In the genomic region with DNA sequence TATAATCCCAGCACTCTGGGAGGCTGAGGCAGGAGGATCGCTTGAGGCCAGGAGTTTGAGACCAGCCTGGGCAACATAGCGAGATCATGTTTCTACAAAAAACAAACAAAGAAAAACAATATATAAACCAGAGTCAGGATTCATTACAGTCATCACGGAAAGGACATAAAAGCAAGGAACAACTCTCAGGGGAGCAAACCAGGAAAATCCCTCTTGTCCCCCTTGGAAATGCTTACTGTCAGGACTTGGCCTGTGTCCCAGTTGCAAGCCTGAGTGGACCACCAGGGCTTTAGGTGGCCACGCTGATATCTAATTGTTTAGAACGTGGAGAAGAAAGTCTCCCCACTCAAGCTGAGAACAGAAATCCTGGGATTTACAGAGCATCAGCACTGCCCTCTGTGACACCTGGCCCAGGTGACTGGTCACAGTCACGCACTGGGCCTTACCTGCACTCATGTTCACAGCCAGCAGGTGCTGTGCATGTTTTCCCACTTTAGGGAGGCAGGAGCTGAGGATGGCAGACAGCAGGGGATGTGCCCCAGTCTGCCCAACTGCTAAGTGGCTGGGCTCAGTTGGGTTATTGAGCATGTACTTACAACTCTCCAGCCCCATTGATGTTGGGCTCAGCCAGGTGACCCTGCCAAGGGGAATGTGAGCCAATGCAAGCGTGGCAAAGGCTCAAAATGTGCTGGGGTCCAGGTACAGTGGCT, we compare ENCODE assay signal across 24 cellular contexts.
A peak's percentile ranks its signal among the peaks of the same experiment; 100 is the strongest.
DNase-seq lines count a peak whose midpoint lies in the region; ATAC-seq lines count a peak whose summit lies in the region.
"Had no signal": no experiment of that assay in that cellular context is flagged by ENCODE, and none has a peak within 500 bp of the region (broad histone marks: within the 10 kb centered on the region; RNA-seq: fewer than 3 reads in every experiment).

No MANE protein-coding gene starts in this region.

- no peak for ATAC-seq in GM19324 (IDR thresholded peaks at IDR 0.05; ENCODE audit: low FRiP score, unreplicated experiment)
- ATAC-seq: SK-N-SH treated with all-trans-retinoic acid at 6 μM for 48 hours had no signal

- H3K27ac ChIP-seq in SJSA1, result peak overlapping the region; percentile 89
- H3K27ac ChIP-seq: 22Rv1, BLaER1, KMS-11, RWPE1 had no signal

- peaks cover 10% of the 10 kb centered on the region; the same call in 1 of the 2 replicates for H3K9me3 ChIP-seq in SJSA1 (replicated peaks)

- DNase-seq in DMS53 (lab: John Stamatoyannopoulos, UW) (peak; percentile 38), DMS53 treated with DMSO at 0.1 percent for 48 hours (lab: John Stamatoyannopoulos, UW; ENCODE audit: unreplicated experiment) (no peak), DMS79 (lab: John Stamatoyannopoulos, UW) (peak; percentile 47), NCI-H2029 (lab: John Stamatoyannopoulos, UW) (peak; percentile 54), SJSA1 (ENCODE audit: low read depth in 1 of 2, low spot score in 2 of 2) (peak; percentile 74 to 77), DMS 273 (lab: John Stamatoyannopoulos, UW; ENCODE audit: unreplicated experiment) (no peak)
- no peak for DNase-seq in central memory CD4-positive, alpha-beta T cell
- DNase-seq: ACHN; CD4-positive, alpha-beta memory T cell; DMS153; H7; IMR-90; NCI-H1436; NCI-H1930; NCI-H446; NCI-H526; NK-92 treated with Interleukin-12 subunit alpha and Interleukin-12 subunit beta, amount 100 ng/mL, for 24 hours; SHP77 treated with DMSO at 0.1 percent for 48 hours had no signal

- H3K27me3 ChIP-seq in SJSA1 (replicated peaks), result no peaks in the 10 kb centered on the region
- H3K27me3 ChIP-seq: BLaER1 had no signal

- H3K4me3 ChIP-seq in SJSA1, result no peak overlapping the region
- H3K4me3 ChIP-seq: BLaER1 had no signal

- peaks cover 72% of the 10 kb centered on the region for H3K4me1 ChIP-seq in SJSA1 (replicated peaks)

- H3K36me3 ChIP-seq in SJSA1, result no peaks in the 10 kb centered on the region
- H3K36me3 ChIP-seq: BLaER1 had no signal

Comparison
In these comparisons a context has a peak if more than half of its experiments do, and no peak if none do; other contexts are left out.
1. DNase-seq: peak in DMS53 (single experiment), DMS79 (single experiment), NCI-H2029 (single experiment) and SJSA1 (2 of 2); none in DMS53 treated with DMSO at 0.1 percent for 48 hours (single experiment), central memory CD4-positive, alpha-beta T cell (single experiment) and DMS 273 (single experiment).